In genomic region chr6:11722805-11723631, GRCh38 we compare ENCODE assay signal across 11 cellular contexts. TPM values are rescaled to one million over a fixed set of nuclear protein-coding genes. Genes with fewer than 3 reads are reported as not detected.
DNase-seq lines count a peak whose midpoint lies in the region; ATAC-seq and TF ChIP-seq lines count a peak whose summit lies in the region.
"Had no signal": no experiment of that assay in that cellular context is flagged by ENCODE, and none has a peak within 500 bp of the region (broad histone marks: within the 10 kb centered on the region; RNA-seq: fewer than 3 reads in every experiment).

No MANE protein-coding gene starts in this region.

- H3K27ac ChIP-seq in OCI-LY3 (ENCODE audit: low read length) = 0 out of 2 replicates have a peak overlapping the region, but pooled peaks have one; percentile 15
- no peak overlapping the region for H3K27ac ChIP-seq in mesendoderm (ENCODE audit: low read depth, low read length)

- 0 out of 2 replicates have a peak overlapping the region, but pooled peaks have one; percentile 57 for H2AFZ ChIP-seq in OCI-LY3 (ENCODE audit: low read depth, low read length)

- DNase-seq in GM13977 (ENCODE audit: low spot score) = peak; percentile 30
- DNase-seq in mesendoderm = no peak
- no peak for DNase-seq in iPS-NIHi7 (ENCODE audit: extremely low spot score)
- DNase-seq: Calu3, cortex of kidney, MG63 had no signal

- H3K27me3 ChIP-seq in OCI-LY3 (ENCODE audit: low read depth, low read length) (no peaks in the 10 kb centered on the region), mesendoderm (ENCODE audit: insufficient read depth, low read length, poor library complexity) (no peaks in the 10 kb centered on the region)
- H3K27me3 ChIP-seq: MG63 had no signal

- H3K36me3 ChIP-seq in OCI-LY3 (replicated peaks; ENCODE audit: low read depth, low read length) (no peaks in the 10 kb centered on the region), mesendoderm (ENCODE audit: control insufficient read depth, insufficient read depth, low read length) (no peaks in the 10 kb centered on the region)
- H3K36me3 ChIP-seq: MG63 had no signal

- H3K4me3 ChIP-seq in OCI-LY3 (ENCODE audit: low read length) (peak overlapping the region; percentile 58), mesendoderm (ENCODE audit: low read length) (no peak overlapping the region)
- H3K4me3 ChIP-seq: MG63 had no signal

- WGBS in mesendoderm (ENCODE audit: extremely low coverage, insufficient coverage, low lambda C conversion rate) = no CpG with 5 or more reads among the region's 9 CpGs

- peak overlapping the region; percentile 15 for H2BK15ac ChIP-seq in mesendoderm (replicated peaks; ENCODE audit: low read depth)

- H2BK120ac ChIP-seq in mesendoderm (ENCODE audit: low read depth, low read length) = no peak overlapping the region

- H3K9ac ChIP-seq in OCI-LY3 (ENCODE audit: low read length) (peak overlapping the region; percentile 42), mesendoderm (ENCODE audit: low read length) (no peak overlapping the region)

- no peaks in the 10 kb centered on the region for H3K9me3 ChIP-seq in OCI-LY3 (ENCODE audit: insufficient read depth, low read length)
- H3K9me3 ChIP-seq: MG63 had no signal

- no peak overlapping the region for H3K4ac ChIP-seq in mesendoderm (ENCODE audit: low read depth, low read length)

- H3K79me1 ChIP-seq in mesendoderm (ENCODE audit: low read length) = no peaks in the 10 kb centered on the region

- TF ChIP-seq CTCF in GM13977 (IDR thresholded peaks at IDR 0.05; ENCODE audit: extremely low read depth, insufficient read depth, missing control alignments) = no peak
- no peak for TF ChIP-seq CTCF in OCI-LY3 (IDR thresholded peaks at IDR 0.05; ENCODE audit: low read depth, low read length)

- no peak overlapping the region for H3K56ac ChIP-seq in mesendoderm (ENCODE audit: low read length)

- H4K5ac ChIP-seq in mesendoderm (ENCODE audit: low read length) = no peak overlapping the region

- H2BK5ac ChIP-seq in mesendoderm (ENCODE audit: low read length) = no peak overlapping the region

- no peak overlapping the region for H3K18ac ChIP-seq in mesendoderm (ENCODE audit: low read length)

- no peak overlapping the region for H2AK5ac ChIP-seq in mesendoderm (ENCODE audit: low read length)

- H4K20me1 ChIP-seq in OCI-LY3 (ENCODE audit: insufficient read depth, low read length) = no peaks in the 10 kb centered on the region

- in situ Hi-C loops in GM13977 (cut with MboI; ENCODE audit: low pct_unique_long_range_greater_than_20kb, low sequenced_read_pairs, unreplicated experiment) = no loop called here

- peak overlapping the region; percentile 75 for H3K4me2 ChIP-seq in OCI-LY3 (ENCODE audit: low read length)
- H3K4me2 ChIP-seq in mesendoderm (ENCODE audit: low read length) = no peak overlapping the region

- H3K23ac ChIP-seq in mesendoderm (ENCODE audit: low read length) = no peak overlapping the region

- no peak overlapping the region for H4K8ac ChIP-seq in mesendoderm (ENCODE audit: low read depth, low read length)

- peaks cover 33% of the 10 kb centered on the region for H3K4me1 ChIP-seq in OCI-LY3 (ENCODE audit: low read length)
- H3K4me1 ChIP-seq in mesendoderm (ENCODE audit: control insufficient read depth, low read depth, low read length) = no peaks in the 10 kb centered on the region

- H3K79me2 ChIP-seq in OCI-LY3 (ENCODE audit: low read length) (no peaks in the 10 kb centered on the region), mesendoderm (ENCODE audit: control insufficient read depth, insufficient read depth, low read length) (no peaks in the 10 kb centered on the region)

- ATAC-seq in GM21390 (IDR thresholded peaks at IDR 0.05; ENCODE audit: unreplicated experiment) = peak; percentile 52
- no peak for ATAC-seq in HG03196 (IDR thresholded peaks at IDR 0.05; ENCODE audit: unreplicated experiment)
- no peak for ATAC-seq in GM21515 (IDR thresholded peaks at IDR 0.05; ENCODE audit: unreplicated experiment)
- ATAC-seq in GM18907 (IDR thresholded peaks at IDR 0.05; ENCODE audit: unreplicated experiment) = no peak

RNA-seq across cellular contexts. Expression of gene ADTRP, which starts 55.6 kb away (rescaled TPM):
- polyA plus RNA-seq in mesendoderm (2013, experiment 1 of 2) = 0.41 TPM
- polyA plus RNA-seq in mesendoderm (2013, experiment 2 of 2) = 0.36 TPM
